1 cellular context compared by ENCODE assay signal in genomic region chr18:24630346-24630880, GRCh38.
TF ChIP-seq lines count a peak whose summit lies in the region.

No MANE protein-coding gene starts in this region.

TF ChIP-seq in GM23338, 12 proteins besides CTCF, POLR2A, EP300 and RAD21 (continued from another document):
- no peak for TF ChIP-seq NANOG (IDR thresholded peaks at IDR 0.05; ENCODE audit: borderline replicate concordance)
- TF ChIP-seq STAT1 (IDR thresholded peaks at IDR 0.05; ENCODE audit: unreplicated experiment): no peak
